In genomic region chr4:32394255-32394654, GRCh38 we compare ENCODE assay signal across 22 cellular contexts.
"Had no signal": no experiment of that assay in that cellular context is flagged by ENCODE, and none has a peak within 500 bp of the region (broad histone marks: within the 10 kb centered on the region; RNA-seq: fewer than 3 reads in every experiment).

No MANE protein-coding gene starts in this region.

- H3K36me3 ChIP-seq: esophagus muscularis mucosa, gastrocnemius medialis, heart right ventricle, left lung, lower lobe of right lung had no signal

- FAIRE-seq: endothelial cell of umbilical vein, islet of Langerhans, keratinocyte had no signal

- H3K9me3 ChIP-seq: esophagus muscularis mucosa, gastrocnemius medialis, heart right ventricle, left lung, lower lobe of right lung, mucosa of descending colon had no signal

- DNase-seq: dermis blood vessel endothelial cell; dorsolateral prefrontal cortex; effector CD4-positive, alpha-beta T cell; effector memory CD4-positive, alpha-beta T cell; gastrocnemius medialis; glutamatergic neuron; head of caudate nucleus; heart right ventricle; hippocampal formation; left cardiac atrium; left lung; left ventricle myocardium superior; lower lobe of right lung; mesenchymal stem cell; mucosa of descending colon; naive B cell had no signal

- ATAC-seq: foreskin keratinocyte, gastrocnemius medialis, heart right ventricle, left cardiac atrium, left lung, left ventricle myocardium superior, lower lobe of right lung, mucosa of descending colon had no signal

- H3K4me1 ChIP-seq: esophagus muscularis mucosa, foreskin keratinocyte, gastrocnemius medialis, heart right ventricle, left lung, lower lobe of right lung had no signal

- H3K27me3 ChIP-seq: dorsolateral prefrontal cortex, esophagus muscularis mucosa, foreskin keratinocyte, gastrocnemius medialis, heart right ventricle, left lung had no signal

- H3K4me3 ChIP-seq: coronary artery, dorsolateral prefrontal cortex, esophagus muscularis mucosa, gastrocnemius medialis, heart right ventricle, left lung, lower lobe of right lung, mucosa of descending colon had no signal

- H3K27ac ChIP-seq: coronary artery, dorsolateral prefrontal cortex, esophagus muscularis mucosa, foreskin keratinocyte, gastrocnemius medialis, heart right ventricle, left lung, lower lobe of right lung had no signal
